In genomic region chr5:137660349-137660817, GRCh38 we compare ENCODE assay signal across 8 cellular contexts.
DNase-seq lines count a peak whose midpoint lies in the region; ATAC-seq, FAIRE-seq and TF ChIP-seq lines count a peak whose summit lies in the region.

No MANE protein-coding gene starts in this region.

- no peak overlapping the region for H3K4me3 ChIP-seq in CD8-positive, alpha-beta T cell (ENCODE audit: low read depth, low read length)
- no peak overlapping the region for H3K4me3 ChIP-seq in H1 (ENCODE audit: extremely low read depth in 1 of 4, insufficient read depth in 2 of 4, low read depth in 3 of 4, low read length in 4 of 4)

- no peaks in the 10 kb centered on the region for H4K20me1 ChIP-seq in H1 (replicated peaks in 1 of 2; ENCODE audit: control insufficient read depth in 1 of 2, insufficient read depth in 2 of 2, low read length in 2 of 2)

- H3K4ac ChIP-seq in H1 (replicated peaks; ENCODE audit: insufficient read length, low read depth, low read length), result no peak overlapping the region

- peak; percentile 37 to 84 (median 73) for DNase-seq in CD8-positive, alpha-beta T cell
- DNase-seq in NCI-H748 treated with DMSO at 0.1 percent for 48 hours (lab: John Stamatoyannopoulos, UW) (peak; percentile 49), H1 (ENCODE audit: low read depth in 1 of 2, low spot score in 2 of 2) (peak; percentile 68 to 79), midbrain (lab: John Stamatoyannopoulos, UW) (peak; percentile 69)
- peak; percentile 32 to 51 for DNase-seq in activated CD8-positive, alpha-beta memory T cell treated with anti-CD3 and anti-CD28 coated beads for 1 hour (ENCODE audit: extremely low read depth in 1 of 2, low read depth in 1 of 2)
- DNase-seq in stimulated activated CD8-positive, alpha-beta memory T cell treated with anti-CD3 and anti-CD28 coated beads, Interleukin-4, amount 100 ng/mL, for 24 hours (ENCODE audit: low read depth), result peak; percentile 59

- no peaks in the 10 kb centered on the region for H3K9me3 ChIP-seq in CD8-positive, alpha-beta T cell (ENCODE audit: low read length)
- H3K9me3 ChIP-seq in H1 (ENCODE audit: insufficient read depth in 2 of 2, low read depth in 1 of 2, low read length in 1 of 2), result no peaks in the 10 kb centered on the region

- no peak for TF ChIP-seq POLR2A in H1 (IDR thresholded peaks at IDR 0.05; ENCODE audit: control extremely low read depth in 1 of 2, low read depth in 2 of 2, low read length in 2 of 2)

- H3K23me2 ChIP-seq in H1 (ENCODE audit: low read depth, low read length), result no peaks in the 10 kb centered on the region

- peaks cover 11% of the 10 kb centered on the region for H3K4me1 Mint-ChIP-seq in CD8-positive, alpha-beta T cell (ENCODE audit: low read depth)

- TF ChIP-seq RAD21 in H1 (IDR thresholded peaks at IDR 0.05 in 1 of 2, conservative IDR thresholded peaks at IDR 0.05 in 1 of 2; ENCODE audit: low read depth in 2 of 2, low read length in 2 of 2), result peak; percentile 84 to 86

- no peak overlapping the region for H4K91ac ChIP-seq in H1 (replicated peaks; ENCODE audit: insufficient read length, low read length)

- H3K23ac ChIP-seq in H1 (ENCODE audit: insufficient read length), result no peak overlapping the region

- H3K56ac ChIP-seq in H1 (replicated peaks; ENCODE audit: insufficient read length, low read depth, low read length), result no peak overlapping the region

- no peak overlapping the region for H3K9ac ChIP-seq in H1 (replicated peaks in 1 of 4; ENCODE audit: extremely low read depth in 1 of 4, low read depth in 3 of 4, low read length in 3 of 4)

- peaks cover 41% of the 10 kb centered on the region for H3K36me3 Mint-ChIP-seq in CD8-positive, alpha-beta T cell

- no peak overlapping the region for H3K27ac Mint-ChIP-seq in CD8-positive, alpha-beta T cell

- POLR2A ChIA-PET in CD8-positive, alpha-beta T cell (lab: Charles Lee), result interaction anchor here (1.3 to 3.1 kb wide), 4 partner anchors 35 to 94 kb away, joined by 3 to 22 read pairs (median 9); partner anchors contain the start of gene HNRNPA0
- POLR2A ChIA-PET in H1 (lab: Charles Lee; ENCODE audit: partially characterized antibody), result interaction anchor here (0.8 to 1.8 kb wide), 5 partner anchors 17 to 93 kb away, joined by 3 to 5 read pairs (median 3); partner anchors contain the start of gene KLHL3

- no peak overlapping the region for H2BK15ac ChIP-seq in H1 (ENCODE audit: low read length)

- no peaks in the 10 kb centered on the region for H3K79me2 ChIP-seq in H1 (ENCODE audit: control insufficient read depth in 1 of 2, insufficient read depth in 2 of 2, low read length in 2 of 2)

- peak; percentile 94 for ATAC-seq in CD8-positive, alpha-beta T cell
- ATAC-seq in GM19397 (IDR thresholded peaks at IDR 0.05; ENCODE audit: unreplicated experiment), result peak; percentile 82
- peak; percentile 77 for ATAC-seq in HG03521 (IDR thresholded peaks at IDR 0.05; ENCODE audit: unreplicated experiment)

- no peaks in the 10 kb centered on the region for H3K4me1 ChIP-seq in CD8-positive, alpha-beta T cell (ENCODE audit: insufficient read depth, low read length)
- H3K4me1 ChIP-seq in H1 (replicated peaks in 1 of 4; ENCODE audit: control insufficient read depth in 3 of 4, insufficient read depth in 4 of 4, low read length in 3 of 4), result peaks cover 0 to 3% (median 0%) of the 10 kb centered on the region in 4 experiments; a peak in 1 of 7 replicates

- H2AK5ac ChIP-seq in H1 (ENCODE audit: low read depth, low read length), result no peak overlapping the region

- CTCF ChIA-PET in CD8-positive, alpha-beta T cell (lab: Charles Lee), result interaction anchor here (0.6 to 20.0 kb wide), 36 partner anchors 8 to 227 kb away, joined by 3 to 652 read pairs (median 5); partner anchors contain the start of genes HNRNPA0 and KLHL3
- CTCF ChIA-PET in H1 (lab: Charles Lee; ENCODE audit: partially characterized antibody), result interaction anchor here (0.7 to 6.3 kb wide), 43 partner anchors 8 to 460 kb away, joined by 3 to 103 read pairs (median 5); partner anchors contain the start of gene KLHL3

- H3K27ac ChIP-seq in CD8-positive, alpha-beta T cell (ENCODE audit: low read depth, low read length), result no peak overlapping the region
- no peak overlapping the region for H3K27ac ChIP-seq in H1 (ENCODE audit: low read depth, low read length)

- H4K5ac ChIP-seq in H1 (ENCODE audit: insufficient read length, low read depth, low read length), result no peak overlapping the region

- intact Hi-C loops in CD8-positive, alpha-beta T cell (cut with DNase I, micrococcal nuclease), result loop anchor here (1.0 to 2.0 kb wide), 3 partner anchors 31 to 83 kb away; no protein-coding TSS in a partner anchor

- peak; percentile 97 for FAIRE-seq in H1 (lab: Jason Lieb, UNC)

- H3K9me3 Mint-ChIP-seq in CD8-positive, alpha-beta T cell, result no peaks in the 10 kb centered on the region

- no peak overlapping the region for H2BK120ac ChIP-seq in H1 (replicated peaks; ENCODE audit: low read depth, low read length)

- H2BK5ac ChIP-seq in H1 (ENCODE audit: low read depth, low read length), result no peak overlapping the region

- no peaks in the 10 kb centered on the region for H3K27me3 Mint-ChIP-seq in CD8-positive, alpha-beta T cell (ENCODE audit: low read depth)

- no peak overlapping the region for H3K4me2 ChIP-seq in H1 (ENCODE audit: insufficient read depth in 1 of 2, low read depth in 2 of 2, low read length in 2 of 2)

- H3K36me3 ChIP-seq in CD8-positive, alpha-beta T cell (ENCODE audit: insufficient read depth, low read length), result peaks cover 7% of the 10 kb centered on the region
- H3K36me3 ChIP-seq in H1 (ENCODE audit: control insufficient read depth in 2 of 4, insufficient read depth in 4 of 4, low read length in 3 of 4), result peaks cover 0 to 3% (median 0%) of the 10 kb centered on the region in 4 experiments; a peak in 1 of 8 replicates

- H3K18ac ChIP-seq in H1 (ENCODE audit: extremely low read depth, low read length), result no peak overlapping the region

- WGBS in H1 (ENCODE audit: extremely low coverage in 1 of 2, insufficient coverage in 1 of 2, insufficient read length in 1 of 2, insufficient replicate concordance in 2 of 2, low coverage in 1 of 2, low lambda C conversion rate in 2 of 2, missing lambda C conversion rate in 1 of 2), 2 experiments, result 36% methylated on average over 6 of the region's 6 CpGs; no CpG with 5 or more reads in 1 of the 2 experiments

- H3K79me1 ChIP-seq in H1 (ENCODE audit: low read depth, low read length), result no peaks in the 10 kb centered on the region

- no peak for TF ChIP-seq EP300 in H1 (IDR thresholded peaks at IDR 0.05; ENCODE audit: borderline replicate concordance in 1 of 2, low read depth in 2 of 2, low read length in 2 of 2)

- H4K8ac ChIP-seq in H1 (ENCODE audit: extremely low read depth, insufficient read depth, low read length), result no peak overlapping the region

- H3K14ac ChIP-seq in H1 (ENCODE audit: insufficient read length), result no peak overlapping the region

- no peak overlapping the region for H2BK12ac ChIP-seq in H1 (ENCODE audit: low read depth, low read length)

- TF ChIP-seq CTCF in CD8-positive, alpha-beta T cell (IDR thresholded peaks at IDR 0.05), result peak; percentile 75
- peak; percentile 54 to 86 (median 83) for TF ChIP-seq CTCF in H1 (IDR thresholded peaks at IDR 0.05; ENCODE audit: control extremely low read depth in 1 of 3, insufficient read depth in 1 of 3, low read depth in 1 of 3, low read length in 3 of 3)

- no peak overlapping the region for H2BK20ac ChIP-seq in H1 (ENCODE audit: low read length)

- no peak overlapping the region for H2AFZ ChIP-seq in H1 (ENCODE audit: low read length)

- no peak overlapping the region for H3K4me3 Mint-ChIP-seq in CD8-positive, alpha-beta T cell

- H3K27me3 ChIP-seq in CD8-positive, alpha-beta T cell (ENCODE audit: insufficient read depth, low read length), result no peaks in the 10 kb centered on the region
- H3K27me3 ChIP-seq in H1 (replicated peaks in 1 of 4; ENCODE audit: control insufficient read depth in 3 of 4, extremely low read depth in 1 of 4, insufficient read depth in 3 of 4, low read length in 3 of 4), result no peaks in the 10 kb centered on the region

TF ChIP-seq in H1, 55 proteins besides CTCF, POLR2A, EP300 and RAD21:
- TF ChIP-seq YY1 (IDR thresholded peaks at IDR 0.05; ENCODE audit: low read depth, low read length) (0 out of 2 replicates have a peak, but pooled peaks have one; percentile 34), RXRA (IDR thresholded peaks at IDR 0.05; ENCODE audit: insufficient read depth, low read depth, low read length) (no peak)
